8 cellular contexts compared by ENCODE assay signal in genomic region chr15:29270169-29270955, GRCh38. TPM values are rescaled to one million over a fixed set of nuclear protein-coding genes. Genes with fewer than 3 reads are reported as not detected.
DNase-seq lines count a peak whose midpoint lies in the region; ATAC-seq and TF ChIP-seq lines count a peak whose summit lies in the region.

No MANE protein-coding gene starts in this region.

- H3K27ac ChIP-seq in right lobe of liver (peak overlapping the region; percentile 77 to 80 (median 77)), tibial artery (peak overlapping the region; percentile 87 to 95)

- no peaks in the 10 kb centered on the region for H3K9me3 ChIP-seq in NT2/D1 (ENCODE audit: insufficient read depth, low read length)
- H3K9me3 ChIP-seq in right lobe of liver, result no peaks in the 10 kb centered on the region
- no peaks in the 10 kb centered on the region for H3K9me3 ChIP-seq in tibial artery

- no peaks in the 10 kb centered on the region for H3K27me3 Mint-ChIP-seq in MCF 10A (ENCODE audit: insufficient read depth, unreplicated experiment)

- peak overlapping the region; percentile 89 for H3K27ac Mint-ChIP-seq in MCF 10A (ENCODE audit: low read depth, unreplicated experiment)

- POLR2A ChIA-PET in MCF 10A (lab: Yijun Ruan, JAX), result interaction anchor here (0.6 to 1.4 kb wide), 8 partner anchors 11 to 268 kb away, joined by 3 to 5 read pairs (median 4); no protein-coding TSS in a partner anchor

- no peaks in the 10 kb centered on the region for H3K4me1 ChIP-seq in NT2/D1 (ENCODE audit: insufficient read depth, insufficient read length)
- peaks cover 0 to 17% (median 8%) of the 10 kb centered on the region in 4 donors for H3K4me1 ChIP-seq in right lobe of liver
- peaks cover 0 to 28% (median 20%) of the 10 kb centered on the region in 4 donors for H3K4me1 ChIP-seq in tibial artery

- H3K4me3 ChIP-seq in NT2/D1 (ENCODE audit: insufficient read length, low read depth) (peak overlapping the region; percentile 77), right lobe of liver (peak overlapping the region; percentile 81 to 84 (median 82)), tibial artery (peak overlapping the region; percentile 79 to 95)

- H3K27me3 ChIP-seq in NT2/D1 (ENCODE audit: insufficient read depth, insufficient read length) (peaks cover 8% of the 10 kb centered on the region), right lobe of liver (no peaks in the 10 kb centered on the region), tibial artery (no peaks in the 10 kb centered on the region)

- no peak for TF ChIP-seq CTCF in MCF 10A (IDR thresholded peaks at IDR 0.05; ENCODE audit: unreplicated experiment)
- TF ChIP-seq CTCF in right lobe of liver (IDR thresholded peaks at IDR 0.05), result no peak
- TF ChIP-seq CTCF in tibial artery (IDR thresholded peaks at IDR 0.05), result no peak

- H3K9me3 Mint-ChIP-seq in MCF 10A (ENCODE audit: unreplicated experiment), result no peaks in the 10 kb centered on the region

- ATAC-seq in HG02759 (IDR thresholded peaks at IDR 0.05; ENCODE audit: unreplicated experiment) (peak; percentile 19), right lobe of liver (peak; percentile 33 to 39 (median 38))

- peaks cover 26% of the 10 kb centered on the region for H3K4me1 Mint-ChIP-seq in MCF 10A (ENCODE audit: insufficient read depth, unreplicated experiment)

- H3K36me3 ChIP-seq in NT2/D1 (ENCODE audit: insufficient read depth, insufficient read length, low read length) (no peaks in the 10 kb centered on the region), right lobe of liver (no peaks in the 10 kb centered on the region), tibial artery (no peaks in the 10 kb centered on the region)

- intact Hi-C loops in MCF 10A (cut with micrococcal nuclease), result no loop called here
- intact Hi-C loops in right lobe of liver (cut with DNase I), result no loop called here
- intact Hi-C loops in tibial artery (cut with DNase I; ENCODE audit: low total_unique reads), result no loop called here

- peaks cover 6% of the 10 kb centered on the region for H3K36me3 Mint-ChIP-seq in MCF 10A (ENCODE audit: insufficient read depth, unreplicated experiment)

- H3K4me3 Mint-ChIP-seq in MCF 10A (ENCODE audit: unreplicated experiment), result peak overlapping the region; percentile 93

- 1% methylated on average over 8 of the region's 8 CpGs for WGBS in right lobe of liver (ENCODE audit: insufficient coverage, low coverage, low lambda C conversion rate, missing lambda C conversion rate)

- TF ChIP-seq POLR2A in right lobe of liver (IDR thresholded peaks at IDR 0.05), result no peak

- no TSS peak for BruUV-seq in MCF 10A (replicated peaks; lab: Mats Ljungman, UMichigan)

- DNase-seq in activated naive CD4-positive, alpha-beta T cell treated with Interleukin-2 at 50 U/mL for 16 hours, result peak; percentile 26
- no peak for DNase-seq in activated naive CD4-positive, alpha-beta T cell (lab: John Stamatoyannopoulos, UW)
- DNase-seq in NT2/D1 (ENCODE audit: low read depth, low spot score) (no peak), MCF 10A (ENCODE audit: unreplicated experiment) (no peak), right lobe of liver (no peak), tibial artery (no peak), HPDE6-E6E7 (ENCODE audit: extremely low spot score) (no peak)

- peak overlapping the region; percentile 66 for H3K9ac ChIP-seq in NT2/D1 (ENCODE audit: insufficient read length, low read depth)

- CTCF ChIA-PET in MCF 10A (lab: Yijun Ruan, JAX), result interaction anchor here (0.8 kb wide), 1 partner anchor 168 kb away, joined by 4 read pairs; no protein-coding TSS in a partner anchor

RNA-seq across cellular contexts. Expression of gene NSMCE3, which starts 0.7 kb away (rescaled TPM):
- total RNA-seq in MCF 10A (2022), result 6.7 and 9.1 TPM in 2 replicates
- total RNA-seq in right lobe of liver, result 1 to 10 TPM; 2.2 to 4.4 (median 3.1) TPM
